Comparison of ENCODE assay signal across 23 cellular contexts in genomic region chr14:24255438-24255837, GRCh38.
"Had no signal": no experiment of that assay in that cellular context is flagged by ENCODE, and none has a peak within 500 bp of the region (broad histone marks: within the 10 kb centered on the region; RNA-seq: fewer than 3 reads in every experiment).

No MANE protein-coding gene starts in this region.

- H3K9ac ChIP-seq: parathyroid adenoma had no signal

- H3K4me1 ChIP-seq: parathyroid adenoma, right atrium auricular region, sigmoid colon had no signal

- ATAC-seq: heart right ventricle; left lobe of liver; lower lobe of right lung; naive thymus-derived CD8-positive, alpha-beta T cell; stimulated activated effector memory CD8-positive, alpha-beta T cell treated with anti-CD3 and anti-CD28 coated beads, Interleukin-12 subunit alpha, Interleukin-12 subunit beta, amount 100 ng/mL, for 72 hours; upper lobe of right lung had no signal

- H3K36me3 ChIP-seq: right atrium auricular region, sigmoid colon, thoracic aorta had no signal

- H3K79me2 ChIP-seq: hepatocyte, parathyroid adenoma had no signal

- H3K27ac ChIP-seq: heart right ventricle, hepatocyte, lower lobe of right lung, neutrophil, parathyroid adenoma, right atrium auricular region, sigmoid colon, spleen, suprapubic skin, thoracic aorta, tibial artery, upper lobe of right lung had no signal

- FAIRE-seq: small intestine, urothelium cell line had no signal

- H3K9me3 ChIP-seq: heart right ventricle, lower lobe of right lung, neutrophil, right atrium auricular region, sigmoid colon, spleen, suprapubic skin, thoracic aorta, tibial artery, upper lobe of right lung had no signal

- H3K27me3 ChIP-seq: heart right ventricle, hepatocyte, neutrophil, right atrium auricular region, sigmoid colon, spleen, suprapubic skin, tibial artery, upper lobe of right lung had no signal

- H3K4me2 ChIP-seq: hepatocyte had no signal

- H3K4me3 ChIP-seq: heart right ventricle, hepatocyte, lower lobe of right lung, right atrium auricular region, sigmoid colon, spleen, suprapubic skin, thoracic aorta, tibial artery, upper lobe of right lung had no signal

- H2AFZ ChIP-seq: hepatocyte, parathyroid adenoma had no signal

- DNase-seq: heart right ventricle; islet precursor cell; mammary epithelial cell; mesenchymal stem cell; naive thymus-derived CD8-positive, alpha-beta T cell; occipital lobe; sigmoid colon; small intestine; stimulated activated CD4-positive, alpha-beta T cell treated with anti-CD3 and anti-CD28 coated beads, Interleukin-4, amount 100 ng/mL, for 24 hours; trophoblast cell; upper lobe of right lung had no signal
